ENCODE assay signal across 19 cellular contexts in the genomic region with DNA sequence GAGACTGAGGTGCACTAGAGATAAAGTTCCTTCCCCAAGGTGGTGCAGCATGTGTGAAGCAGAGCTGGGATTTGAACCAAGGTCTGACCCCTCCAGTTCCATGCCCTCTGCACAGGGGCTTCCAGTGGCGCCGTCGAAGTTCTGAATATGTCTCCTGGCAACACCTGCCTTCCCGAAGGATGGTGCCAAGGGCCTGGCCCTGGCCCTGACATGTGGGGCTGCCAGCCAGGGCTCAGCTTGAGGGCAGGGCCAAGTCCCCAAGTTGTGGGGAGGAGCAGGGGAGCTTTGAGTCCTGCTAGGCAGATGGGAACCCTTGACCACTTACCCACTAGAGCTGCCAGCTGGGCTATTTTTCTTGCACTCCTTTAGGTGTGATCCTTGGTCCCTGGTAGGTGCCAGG. TPM values are rescaled to one million over a fixed set of nuclear protein-coding genes. Genes with fewer than 3 reads are reported as not detected.
"Had no signal": no experiment of that assay in that cellular context is flagged by ENCODE, and none has a peak within 500 bp of the region (broad histone marks: within the 10 kb centered on the region; RNA-seq: fewer than 3 reads in every experiment).

No MANE protein-coding gene starts in this region.

- H3K4me3 Mint-ChIP-seq: central memory CD8-positive, alpha-beta T cell; effector memory CD8-positive, alpha-beta T cell; neural crest cell had no signal

- ATAC-seq: activated naive CD4-positive, alpha-beta T cell treated with anti-CD3 and anti-CD28 coated beads, Interleukin-2, amount 50 U/mL, for 72 hours; effector memory CD8-positive, alpha-beta T cell; left colon; stimulated activated naive CD8-positive, alpha-beta T cell treated with anti-CD3 and anti-CD28 coated beads, Interleukin-15, Interleukin-2, amounts not matched to agents 100 U/mL and 50 U/mL, for 24 hours had no signal

- H3K27me3 Mint-ChIP-seq: central memory CD8-positive, alpha-beta T cell; effector memory CD8-positive, alpha-beta T cell had no signal

- H3K4me3 ChIP-seq: breast epithelium, dorsolateral prefrontal cortex, spleen, suprapubic skin, upper lobe of left lung had no signal

- H3K9me3 Mint-ChIP-seq: activated naive CD4-positive, alpha-beta T cell treated with anti-CD3 and anti-CD28 coated beads, Interleukin-2, amount 50 U/mL, for 72 hours; central memory CD8-positive, alpha-beta T cell; effector memory CD8-positive, alpha-beta T cell; neural crest cell had no signal

- H3K27ac Mint-ChIP-seq: activated naive CD4-positive, alpha-beta T cell treated with anti-CD3 and anti-CD28 coated beads, Interleukin-2, amount 50 U/mL, for 72 hours had no signal

- H3K36me3 ChIP-seq: breast epithelium, spleen, suprapubic skin, upper lobe of left lung had no signal

- H3K9me3 ChIP-seq: breast epithelium, spleen, suprapubic skin, upper lobe of left lung had no signal

- DNase-seq: activated CD4-positive, alpha-beta T cell treated with anti-CD3 and anti-CD28 coated beads for 1 hour; activated CD4-positive, alpha-beta T cell treated with anti-CD3 and anti-CD28 coated beads, Interleukin-2, amount 50 U/mL, for 1 hour; activated T-cell treated with anti-CD3 and anti-CD28 coated beads, Interleukin-2, amount 50 U/mL, for 1 hour; dorsolateral prefrontal cortex; effector memory CD8-positive, alpha-beta T cell; left colon; mesenchymal stem cell; retina; spleen; stimulated activated CD4-positive, alpha-beta T cell treated with anti-CD3 and anti-CD28 coated beads, Interleukin-4, amount 100 ng/mL, for 4 hours; stimulated activated naive CD8-positive, alpha-beta T cell treated with anti-CD3 and anti-CD28 coated beads, Interleukin-15, Interleukin-2, amounts not matched to agents 100 U/mL and 50 U/mL, for 24 hours; T-helper 1 cell had no signal

- H3K36me3 Mint-ChIP-seq: activated naive CD4-positive, alpha-beta T cell treated with anti-CD3 and anti-CD28 coated beads, Interleukin-2, amount 50 U/mL, for 72 hours had no signal

- H3K27me3 ChIP-seq: breast epithelium, dorsolateral prefrontal cortex, spleen, suprapubic skin, upper lobe of left lung had no signal

RNA-seq across cellular contexts. Expression of a gene that starts 56.4 kb away (rescaled TPM):
- total RNA-seq: endothelial cell of umbilical vein had no signal
- polyA plus RNA-seq: endothelial cell of umbilical vein had no signal
